13 cellular contexts compared by ENCODE assay signal in genomic region chr13:43363156-43363918, GRCh38.
DNase-seq lines count a peak whose midpoint lies in the region; ATAC-seq and TF ChIP-seq lines count a peak whose summit lies in the region.
"Had no signal": no experiment of that assay in that cellular context is flagged by ENCODE, and none has a peak within 500 bp of the region (broad histone marks: within the 10 kb centered on the region; RNA-seq: fewer than 3 reads in every experiment).

No MANE protein-coding gene starts in this region.

- H3K4me1 ChIP-seq in SJSA1 (replicated peaks) (peaks cover 53% of the 10 kb centered on the region), skeletal muscle satellite cell (ENCODE audit: control insufficient read depth, insufficient read depth, low read length) (peaks cover 28% of the 10 kb centered on the region)

- H3K4me3 ChIP-seq in SJSA1, result no peak overlapping the region
- no peak overlapping the region for H3K4me3 ChIP-seq in fibroblast of villous mesenchyme (ENCODE audit: low read depth, low read length)
- peak overlapping the region; percentile 2 for H3K4me3 ChIP-seq in skeletal muscle satellite cell (ENCODE audit: low read length)
- H3K4me3 ChIP-seq: body of pancreas had no signal

- no peaks in the 10 kb centered on the region for H3K9me3 ChIP-seq in SJSA1 (replicated peaks)
- no peaks in the 10 kb centered on the region for H3K9me3 ChIP-seq in skeletal muscle satellite cell (replicated peaks; ENCODE audit: low read length)
- H3K9me3 ChIP-seq: body of pancreas had no signal

- ATAC-seq in HG03442 (IDR thresholded peaks at IDR 0.05; ENCODE audit: unreplicated experiment), result no peak
- ATAC-seq: body of pancreas had no signal

- peak overlapping the region; percentile 70 for H3K9ac ChIP-seq in skeletal muscle satellite cell (ENCODE audit: low read depth, low read length)

- no peak for TF ChIP-seq CTCF in fibroblast of villous mesenchyme (IDR thresholded peaks at IDR 0.05; ENCODE audit: insufficient read depth, low read depth, low read length)

- no peak overlapping the region for H3K27ac Mint-ChIP-seq in activated CD4-positive, alpha-beta T cell treated with anti-CD3 and anti-CD28 coated beads, Interleukin-2, amount 10 ng/mL, durations not matched to agents 7 days and 5 days
- H3K27ac Mint-ChIP-seq: CD4-positive, alpha-beta memory T cell; naive B cell had no signal

- peaks cover 2% of the 10 kb centered on the region for H3K36me3 Mint-ChIP-seq in activated CD4-positive, alpha-beta T cell treated with anti-CD3 and anti-CD28 coated beads, Interleukin-2, amount 10 ng/mL, durations not matched to agents 7 days and 5 days (ENCODE audit: low read depth)
- H3K36me3 Mint-ChIP-seq: naive B cell had no signal

- CTCF ChIA-PET in activated CD4-positive, alpha-beta T cell treated with anti-CD3 and anti-CD28 coated beads, Interleukin-2, amount 10 ng/mL, durations not matched to agents 7 days and 5 days (lab: Charles Lee), result no interaction called here

- H3K27ac ChIP-seq in SJSA1, result peak overlapping the region; percentile 75

- POLR2A ChIA-PET in activated CD4-positive, alpha-beta T cell treated with anti-CD3 and anti-CD28 coated beads, Interleukin-2, amount 10 ng/mL, durations not matched to agents 7 days and 5 days (lab: Charles Lee), result no interaction called here

- H3K4me2 ChIP-seq in skeletal muscle satellite cell (ENCODE audit: low read length), result peak overlapping the region; percentile 80

- peaks cover 12% of the 10 kb centered on the region for H3K4me1 Mint-ChIP-seq in activated CD4-positive, alpha-beta T cell treated with anti-CD3 and anti-CD28 coated beads, Interleukin-2, amount 10 ng/mL, durations not matched to agents 7 days and 5 days

- H3K27me3 Mint-ChIP-seq in activated CD4-positive, alpha-beta T cell treated with anti-CD3 and anti-CD28 coated beads, Interleukin-2, amount 10 ng/mL, durations not matched to agents 7 days and 5 days, result no peaks in the 10 kb centered on the region
- H3K27me3 Mint-ChIP-seq: CD4-positive, alpha-beta memory T cell; naive B cell had no signal

- DNase-seq in EH (ENCODE audit: low read depth) (peak; percentile 18), SJSA1 (ENCODE audit: low read depth in 1 of 2, low spot score in 2 of 2) (peak in 1 of 2 experiments; percentile 9), fibroblast of villous mesenchyme (ENCODE audit: low read depth) (peak; percentile 45), NOMO-1 treated with dmso at 0.1 percent for 144 hours (lab: John Stamatoyannopoulos, UW; ENCODE audit: unreplicated experiment) (no peak)
- no peak for DNase-seq in activated CD4-positive, alpha-beta T cell treated with anti-CD3 and anti-CD28 coated beads, Interleukin-2, amount 10 ng/mL, durations not matched to agents 7 days and 5 days
- no peak for DNase-seq in central memory CD4-positive, alpha-beta T cell
- DNase-seq: activated T-cell treated with anti-CD3 and anti-CD28 coated beads, Interleukin-2, amount 50 U/mL, for 1 hour; CD4-positive, alpha-beta memory T cell; naive B cell; NCI-H2227 treated with DMSO at 0.1 percent for 48 hours had no signal

- H3K4me3 Mint-ChIP-seq in activated CD4-positive, alpha-beta T cell treated with anti-CD3 and anti-CD28 coated beads, Interleukin-2, amount 10 ng/mL, durations not matched to agents 7 days and 5 days, result no peak overlapping the region
- H3K4me3 Mint-ChIP-seq: CD4-positive, alpha-beta memory T cell had no signal

- no peaks in the 10 kb centered on the region for H3K27me3 ChIP-seq in SJSA1 (replicated peaks)
- no peaks in the 10 kb centered on the region for H3K27me3 ChIP-seq in skeletal muscle satellite cell (ENCODE audit: control insufficient read depth, insufficient read depth, low read length)
- H3K27me3 ChIP-seq: body of pancreas had no signal

- H3K36me3 ChIP-seq in SJSA1, result no peaks in the 10 kb centered on the region
- H3K36me3 ChIP-seq in skeletal muscle satellite cell (ENCODE audit: insufficient read depth, low read length), result no peaks in the 10 kb centered on the region

- H3K9me3 Mint-ChIP-seq in activated CD4-positive, alpha-beta T cell treated with anti-CD3 and anti-CD28 coated beads, Interleukin-2, amount 10 ng/mL, durations not matched to agents 7 days and 5 days, result no peaks in the 10 kb centered on the region
- H3K9me3 Mint-ChIP-seq: CD4-positive, alpha-beta memory T cell; naive B cell had no signal

Comparison
In these comparisons a context has a peak if more than half of its experiments do, and no peak if none do; other contexts are left out.
1. DNase-seq: peak in EH (single experiment) and fibroblast of villous mesenchyme (single experiment); none in activated CD4-positive, alpha-beta T cell treated with anti-CD3 and anti-CD28 coated beads, Interleukin-2, amount 10 ng/mL, durations not matched to agents 7 days and 5 days (single experiment), NOMO-1 treated with dmso at 0.1 percent for 144 hours (single experiment) and central memory CD4-positive, alpha-beta T cell (single experiment).